23 cellular contexts compared by ENCODE assay signal in the genomic region with DNA sequence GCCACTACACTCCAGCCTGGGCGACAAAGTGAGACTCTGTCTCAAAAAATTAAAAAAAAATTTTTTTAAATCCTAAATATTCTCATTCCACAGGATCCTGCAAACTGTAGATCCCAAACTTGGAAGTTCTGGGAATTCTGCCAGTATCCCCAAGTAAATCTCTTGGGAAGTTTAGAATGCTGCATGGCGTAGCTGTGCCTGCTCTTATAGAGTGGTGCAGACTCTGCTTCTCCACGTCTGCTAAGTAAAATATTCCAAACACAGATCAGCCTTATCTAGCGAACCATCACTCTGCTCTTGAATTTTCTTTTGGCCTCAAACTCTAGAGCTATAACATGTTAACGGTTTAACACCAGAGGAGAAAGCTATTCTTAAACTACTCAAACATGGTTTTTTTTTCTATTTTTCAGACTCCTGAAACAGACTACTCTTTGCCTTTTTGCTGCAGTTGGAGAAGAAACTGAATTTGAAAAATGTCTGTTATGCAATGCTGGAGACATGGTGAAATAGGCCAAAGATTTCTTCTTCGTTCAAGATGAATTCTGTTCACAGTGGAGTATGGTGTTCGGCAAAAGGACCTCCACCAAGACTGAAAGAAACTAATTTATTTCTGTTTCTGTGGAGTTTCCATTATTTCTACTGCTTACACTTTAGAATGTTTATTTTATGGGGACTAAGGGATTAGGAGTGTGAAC.
DNase-seq lines count a peak whose midpoint lies in the region; ATAC-seq, FAIRE-seq and TF ChIP-seq lines count a peak whose summit lies in the region.
"Had no signal": no experiment of that assay in that cellular context is flagged by ENCODE, and none has a peak within 500 bp of the region (broad histone marks: within the 10 kb centered on the region; RNA-seq: fewer than 3 reads in every experiment).

No MANE protein-coding gene starts in this region.

- H3K4me3 ChIP-seq in IMR-90 (ENCODE audit: insufficient read depth, low read depth, low read length) (no peak overlapping the region), fibroblast of lung (replicated peaks in 1 of 4; ENCODE audit: control extremely low read depth in 1 of 4, insufficient read depth in 1 of 4, low read depth in 3 of 4, low read length in 4 of 4) (no peak overlapping the region), kidney (ENCODE audit: low read length in 2 of 2) (no peak overlapping the region), gastrocnemius medialis (no peak overlapping the region)
- H3K4me3 ChIP-seq in CD8-positive, alpha-beta T cell (ENCODE audit: low read depth, low read length) = no peak overlapping the region
- H3K4me3 ChIP-seq: pancreas, SJCRH30, spleen, upper lobe of right lung had no signal

- TF ChIP-seq CTCF in IMR-90 (conservative IDR thresholded peaks at IDR 0.05; ENCODE audit: low read depth, low read length) = no peak
- TF ChIP-seq CTCF in fibroblast of lung (conservative IDR thresholded peaks at IDR 0.05 in 1 of 2, IDR thresholded peaks at IDR 0.05 in 1 of 2; ENCODE audit: low read depth in 1 of 2, low read length in 2 of 2) = no peak
- no peak for TF ChIP-seq CTCF in kidney (IDR thresholded peaks at IDR 0.05; ENCODE audit: borderline replicate concordance, extremely low read depth, insufficient read depth)
- TF ChIP-seq CTCF in gastrocnemius medialis (IDR thresholded peaks at IDR 0.05 in 4 of 5, conservative IDR thresholded peaks at IDR 0.05 in 1 of 5) = no peak
- no peak for TF ChIP-seq CTCF in CD8-positive, alpha-beta T cell (IDR thresholded peaks at IDR 0.05)

- H3K27ac ChIP-seq in IMR-90 (ENCODE audit: insufficient read depth, low read length) (no peak overlapping the region), fibroblast of lung (ENCODE audit: insufficient read depth, low read length) (no peak overlapping the region), kidney (ENCODE audit: low read depth in 2 of 2, low read length in 2 of 2) (peak overlapping the region; percentile 28 to 61), gastrocnemius medialis (peak overlapping the region in 3 of 4 donors; percentile 23 to 49 (median 44))
- H3K27ac ChIP-seq in CD8-positive, alpha-beta T cell (ENCODE audit: low read depth, low read length) = no peak overlapping the region
- H3K27ac ChIP-seq: C4-2B, epithelial cell of prostate, pancreas, SJCRH30, upper lobe of right lung had no signal

- no peak overlapping the region for H3K18ac ChIP-seq in IMR-90 (ENCODE audit: low read depth, low read length)

- no peak overlapping the region for H2AFZ ChIP-seq in IMR-90 (replicated peaks; ENCODE audit: low read length, poor library complexity)
- no peak overlapping the region for H2AFZ ChIP-seq in fibroblast of lung (ENCODE audit: low read length)

- no peaks in the 10 kb centered on the region for H3K27me3 Mint-ChIP-seq in CD8-positive, alpha-beta T cell (ENCODE audit: low read depth)
- H3K27me3 Mint-ChIP-seq: activated CD4-positive, alpha-beta T cell treated with anti-CD3 and anti-CD28 coated beads for 36 hours had no signal

- H3K27me3 ChIP-seq in IMR-90 (ENCODE audit: control insufficient read depth, insufficient read depth, low read length) = no peaks in the 10 kb centered on the region
- H3K27me3 ChIP-seq in fibroblast of lung (ENCODE audit: control insufficient read depth, insufficient read depth, low read length) = no peaks in the 10 kb centered on the region
- no peaks in the 10 kb centered on the region for H3K27me3 ChIP-seq in gastrocnemius medialis
- no peaks in the 10 kb centered on the region for H3K27me3 ChIP-seq in CD8-positive, alpha-beta T cell (ENCODE audit: insufficient read depth, low read length)
- H3K27me3 ChIP-seq: pancreas, SJCRH30, spleen, upper lobe of right lung had no signal

- H3K9ac ChIP-seq in IMR-90 (ENCODE audit: low read depth, low read length) = no peak overlapping the region
- no peak overlapping the region for H3K9ac ChIP-seq in fibroblast of lung (ENCODE audit: insufficient read depth, low read length)
- H3K9ac ChIP-seq in kidney (ENCODE audit: low read length in 2 of 2) = no peak overlapping the region

- no peak overlapping the region for H3K56ac ChIP-seq in IMR-90 (ENCODE audit: extremely low read depth, insufficient read depth, low read length)

- CTCF ChIA-PET in IMR-90 (lab: Yijun Ruan, JAX) = no interaction called here
- CTCF ChIA-PET in CD8-positive, alpha-beta T cell (lab: Charles Lee) = no interaction called here

- H3K27ac Mint-ChIP-seq in CD8-positive, alpha-beta T cell = no peak overlapping the region
- H3K27ac Mint-ChIP-seq: activated CD4-positive, alpha-beta T cell treated with anti-CD3 and anti-CD28 coated beads for 36 hours; T-helper 2 cell treated with Interferon-gamma antibody and Interleukin-4, amounts not matched to agents 5 μg/mL and 100 μg/mL, for 36 hours had no signal

- TF ChIP-seq POLR2A in IMR-90 (IDR thresholded peaks at IDR 0.05; ENCODE audit: low read depth, low read length) = no peak
- TF ChIP-seq POLR2A in gastrocnemius medialis (IDR thresholded peaks at IDR 0.05) = no peak

- POLR2A ChIA-PET in IMR-90 (lab: Charles Lee; ENCODE audit: unreplicated experiment) = no interaction called here
- POLR2A ChIA-PET in CD8-positive, alpha-beta T cell (lab: Charles Lee) = no interaction called here

- no peak overlapping the region for H3K23ac ChIP-seq in IMR-90 (ENCODE audit: low read depth, low read length)

- intact Hi-C loops in IMR-90 (cut with micrococcal nuclease) = no loop called here
- intact Hi-C loops in kidney (cut with DNase I) = no loop called here
- intact Hi-C loops in gastrocnemius medialis (cut with DNase I; ENCODE audit: low total_unique reads) = no loop called here
- intact Hi-C loops in CD8-positive, alpha-beta T cell (cut with DNase I, micrococcal nuclease) = no loop called here

- H4K8ac ChIP-seq in IMR-90 (ENCODE audit: low read depth in 2 of 2, low read length in 2 of 2) = no peak overlapping the region

- H2BK15ac ChIP-seq in IMR-90 (ENCODE audit: low read depth, low read length) = no peak overlapping the region

- BruUV-seq in IMR-90 (replicated peaks; lab: Mats Ljungman, UMichigan) = no TSS peak

- no peak overlapping the region for H2AK5ac ChIP-seq in IMR-90 (ENCODE audit: low read depth, low read length)

- H2AK9ac ChIP-seq in IMR-90 (replicated peaks; ENCODE audit: low read depth, low read length, poor library complexity) = no peak overlapping the region

- H4K5ac ChIP-seq in IMR-90 (ENCODE audit: low read depth, low read length) = no peak overlapping the region

- H3K79me2 ChIP-seq in fibroblast of lung (ENCODE audit: control insufficient read depth, insufficient read depth, low read length) = no peaks in the 10 kb centered on the region

- H3K9me3 ChIP-seq in IMR-90 (ENCODE audit: control insufficient read depth, insufficient read depth, low read length) (no peaks in the 10 kb centered on the region), fibroblast of lung (ENCODE audit: control insufficient read depth, insufficient read depth, low read depth, low read length) (no peaks in the 10 kb centered on the region), kidney (ENCODE audit: control insufficient read depth in 1 of 2, low read length in 2 of 2) (no peaks in the 10 kb centered on the region), gastrocnemius medialis (no peaks in the 10 kb centered on the region)
- H3K9me3 ChIP-seq in CD8-positive, alpha-beta T cell (ENCODE audit: low read length) = no peaks in the 10 kb centered on the region
- H3K9me3 ChIP-seq: pancreas, SJCRH30, spleen, upper lobe of right lung had no signal

- no peak overlapping the region for H3K4ac ChIP-seq in IMR-90 (ENCODE audit: low read depth, low read length)

- in situ Hi-C loops in IMR-90 (cut with MboI; ENCODE audit: low sequenced_read_pairs) (no loop called here), gastrocnemius medialis (cut with MboI; ENCODE audit: low sequenced_read_pairs in 4 of 4) (no loop called here)

- WGBS in IMR-90 (ENCODE audit: extremely low coverage in 2 of 2, insufficient read length in 1 of 2), 2 experiments = 86% methylated on average over 3 of the region's 7 CpGs; no CpG with 5 or more reads in 1 of the 2 experiments

- H3K9me1 ChIP-seq in IMR-90 (ENCODE audit: insufficient read depth, low read length) = peaks cover 3% of the 10 kb centered on the region; the same call in 1 of the 2 replicates

- no peak overlapping the region for H2BK5ac ChIP-seq in IMR-90 (ENCODE audit: low read depth, low read length, poor library complexity, severe bottlenecking)

- no peak overlapping the region for H3K4me3 Mint-ChIP-seq in CD8-positive, alpha-beta T cell
- H3K4me3 Mint-ChIP-seq: activated CD4-positive, alpha-beta T cell treated with anti-CD3 and anti-CD28 coated beads for 36 hours; T-helper 2 cell treated with Interferon-gamma antibody and Interleukin-4, amounts not matched to agents 5 μg/mL and 100 μg/mL, for 36 hours had no signal

- no peak overlapping the region for H2BK20ac ChIP-seq in IMR-90 (ENCODE audit: low read depth, low read length)

- H2BK120ac ChIP-seq in IMR-90 (ENCODE audit: low read depth, low read length) = no peak overlapping the region

- H4K20me1 ChIP-seq in IMR-90 (ENCODE audit: insufficient read depth, low read length) (peaks cover 4% of the 10 kb centered on the region; the same call in 1 of the 2 replicates), fibroblast of lung (ENCODE audit: control insufficient read depth, extremely low read depth, insufficient read depth, low read length) (no peaks in the 10 kb centered on the region)

- ATAC-seq in IMR-90 (ENCODE audit: low read depth) = peak; percentile 37; the same call in 1 of the 2 replicates
- peak; percentile 27 to 33 for ATAC-seq in gastrocnemius medialis
- ATAC-seq in CD8-positive, alpha-beta T cell = no peak
- ATAC-seq: activated CD4-positive, alpha-beta T cell treated with anti-CD3 and anti-CD28 coated beads for 36 hours; pancreas; upper lobe of right lung had no signal

- DNase-seq in IMR-90 (no peak), fibroblast of lung (ENCODE audit: low read depth in 2 of 2) (peak in 1 of 2 donors; percentile 51), kidney (no peak), gastrocnemius medialis (no peak), NCI-H2107 treated with DMSO at 0.1 percent for 48 hours (lab: John Stamatoyannopoulos, UW; ENCODE audit: unreplicated experiment) (no peak), NCI-H1694 (lab: John Stamatoyannopoulos, UW) (no peak)
- DNase-seq in CD8-positive, alpha-beta T cell = no peak
- DNase-seq in activated CD8-positive, alpha-beta memory T cell treated with anti-CD3 and anti-CD28 coated beads for 24 hours = no peak
- DNase-seq: activated CD4-positive, alpha-beta T cell treated with anti-CD3 and anti-CD28 coated beads for 36 hours; activated CD8-positive, alpha-beta memory T cell treated with anti-CD3 and anti-CD28 coated beads, Interleukin-2, amount 50 U/mL, for 4 hours; activated gamma-delta T cell treated with Interleukin-2 at 50 U/mL for 16 hours; hippocampal formation; KBM-7; NCI-H1048; NCI-H2107; pancreas; SJCRH30; spleen; upper lobe of right lung had no signal

- H3K4me1 Mint-ChIP-seq in CD8-positive, alpha-beta T cell (ENCODE audit: low read depth) = no peaks in the 10 kb centered on the region

- peaks cover 30% of the 10 kb centered on the region for H3K36me3 ChIP-seq in IMR-90 (ENCODE audit: control insufficient read depth, insufficient read depth, low read length)
- H3K36me3 ChIP-seq in fibroblast of lung (ENCODE audit: control insufficient read depth, insufficient read depth, low read length) = no peaks in the 10 kb centered on the region
- H3K36me3 ChIP-seq in kidney (ENCODE audit: control insufficient read depth in 1 of 2, insufficient read depth in 2 of 2, low read length in 2 of 2) = no peaks in the 10 kb centered on the region
- H3K36me3 ChIP-seq in gastrocnemius medialis = no peaks in the 10 kb centered on the region
- no peaks in the 10 kb centered on the region for H3K36me3 ChIP-seq in CD8-positive, alpha-beta T cell (ENCODE audit: insufficient read depth, low read length)
- H3K36me3 ChIP-seq: pancreas, upper lobe of right lung had no signal

- peaks cover 0 to 7% of the 10 kb centered on the region in 2 experiments; a peak in 1 of 4 replicates for H3K79me1 ChIP-seq in IMR-90 (ENCODE audit: low read depth in 1 of 2, low read length in 2 of 2)

- peaks cover 10% of the 10 kb centered on the region for H3K36me3 Mint-ChIP-seq in CD8-positive, alpha-beta T cell

- TF ChIP-seq RAD21 in IMR-90 (IDR thresholded peaks at IDR 0.05; ENCODE audit: low read length) = no peak

- H4K91ac ChIP-seq in IMR-90 (ENCODE audit: insufficient read depth, low read depth, low read length) = no peak overlapping the region

- no peak for FAIRE-seq in kidney (lab: Jason Lieb, UNC)
- FAIRE-seq: A204.1, pancreas had no signal

- H3K4me2 ChIP-seq in IMR-90 (ENCODE audit: low read depth, low read length) (no peak overlapping the region), fibroblast of lung (ENCODE audit: extremely low read depth, insufficient read depth, low read length) (peak overlapping the region; percentile 40)

- no peaks in the 10 kb centered on the region for H3K9me3 Mint-ChIP-seq in CD8-positive, alpha-beta T cell
- H3K9me3 Mint-ChIP-seq: T-helper 2 cell treated with Interferon-gamma antibody and Interleukin-4, amounts not matched to agents 5 μg/mL and 100 μg/mL, for 36 hours had no signal

- H3K14ac ChIP-seq in IMR-90 (replicated peaks; ENCODE audit: low read depth, low read length) = no peak overlapping the region

- H3K4me1 ChIP-seq in IMR-90 (ENCODE audit: control insufficient read depth, insufficient read depth, low read length) (peaks cover 3% of the 10 kb centered on the region), fibroblast of lung (ENCODE audit: control insufficient read depth, extremely low read depth, insufficient read depth, low read length) (no peaks in the 10 kb centered on the region), kidney (ENCODE audit: control insufficient read depth in 1 of 2, insufficient read depth in 1 of 2, low read depth in 1 of 2, low read length in 2 of 2) (no peaks in the 10 kb centered on the region), gastrocnemius medialis (no peaks in the 10 kb centered on the region)
- no peaks in the 10 kb centered on the region for H3K4me1 ChIP-seq in CD8-positive, alpha-beta T cell (ENCODE audit: insufficient read depth, low read length)
- H3K4me1 ChIP-seq: pancreas, spleen, upper lobe of right lung had no signal

- dilution Hi-C loops in IMR-90 (cut with HindIII; ENCODE audit: low sequenced_read_pairs, unreplicated experiment) = no loop called here

Comparison
In these comparisons a context has a peak if more than half of its experiments do, and no peak if none do; other contexts are left out.
1. H3K27ac ChIP-seq: peak in kidney (2 of 2) and gastrocnemius medialis (3 of 4); none in IMR-90 (single experiment), fibroblast of lung (single experiment) and CD8-positive, alpha-beta T cell (single experiment).